In genomic region chr13:94163535-94163934, GRCh38 we compare ENCODE assay signal across 27 cellular contexts.
"Had no signal": no experiment of that assay in that cellular context is flagged by ENCODE, and none has a peak within 500 bp of the region (broad histone marks: within the 10 kb centered on the region; RNA-seq: fewer than 3 reads in every experiment).

No MANE protein-coding gene starts in this region.

- DNase-seq: stimulated activated CD4-positive, alpha-beta T cell treated with anti-CD3 and anti-CD28 coated beads, Interleukin-2, amount 100 ng/mL, for 48 hours; stimulated activated CD4-positive, alpha-beta T cell treated with anti-CD3 and anti-CD28 coated beads, Interleukin-4, amount 100 ng/mL, for 1 hour; stimulated activated CD4-positive, alpha-beta T cell treated with anti-CD3 and anti-CD28 coated beads, Interleukin-4, amount 100 ng/mL, for 24 hours; stimulated activated CD4-positive, alpha-beta T cell treated with anti-CD3 and anti-CD28 coated beads, Interleukin-4, amount 100 ng/mL, for 4 hours; stimulated activated CD8-positive, alpha-beta memory T cell treated with anti-CD3 and anti-CD28 coated beads, Interleukin-4, amount 100 ng/mL, for 48 hours; stimulated activated naive B cell treated with anti-CD40 and anti-IgM and Interleukin-4, amounts not matched to agents 10 μg/mL and 1 μg/mL and 100 μg/mL, for 72 hours; stimulated activated naive CD4-positive, alpha-beta T cell; stimulated activated naive CD4-positive, alpha-beta T cell treated with Interleukin-2 at 50 U/mL for 16 hours; stimulated activated naive CD8-positive, alpha-beta T cell treated with anti-CD3 and anti-CD28 coated beads, Interleukin-15, amount 100 ng/mL, for 72 hours; stimulated activated naive CD8-positive, alpha-beta T cell treated with anti-CD3 and anti-CD28 coated beads, Interleukin-15, Interleukin-2, amounts not matched to agents 100 U/mL and 50 U/mL, for 24 hours; stomach; substantia nigra; testis; thyroid gland; tibial artery; transverse colon; trophoblast cell; upper lobe of left lung; upper lobe of right lung; uterus had no signal

- H3K27me3 ChIP-seq: stomach, suprapubic skin, testis, thyroid gland, tibial artery, tibial nerve, transverse colon, upper lobe of left lung, upper lobe of right lung, uterus, vagina had no signal

- H3K4me3 ChIP-seq: stomach, suprapubic skin, testis, thoracic aorta, thyroid gland, tibial artery, tibial nerve, transverse colon, upper lobe of left lung, upper lobe of right lung, uterus, vagina had no signal

- ATAC-seq: stimulated activated effector memory CD8-positive, alpha-beta T cell treated with anti-CD3 and anti-CD28 coated beads, Interleukin-12 subunit alpha, Interleukin-12 subunit beta, amount 100 ng/mL, for 72 hours; stimulated activated memory B cell treated with anti-CD40 and anti-IgM and Interleukin-4, amounts not matched to agents 10 μg/mL and 1 μg/mL and 100 μg/mL, for 72 hours; stimulated activated naive B cell treated with anti-CD40 and anti-IgM and Interleukin-4, amounts not matched to agents 10 μg/mL and 1 μg/mL and 100 μg/mL, for 72 hours; stimulated activated naive CD8-positive, alpha-beta T cell treated with anti-CD3 and anti-CD28 coated beads, Interleukin-15, amount 100 ng/mL, for 72 hours; stimulated activated naive CD8-positive, alpha-beta T cell treated with anti-CD3 and anti-CD28 coated beads, Interleukin-15, Interleukin-2, amounts not matched to agents 100 U/mL and 50 U/mL, for 24 hours; upper lobe of right lung had no signal

- H3K9me3 ChIP-seq: stomach, suprapubic skin, testis, thoracic aorta, thyroid gland, tibial artery, tibial nerve, transverse colon, upper lobe of left lung, upper lobe of right lung, uterus, vagina had no signal

- FAIRE-seq: urothelium cell line had no signal

- H3K36me3 ChIP-seq: stomach, suprapubic skin, thoracic aorta, thyroid gland, tibial artery, tibial nerve, transverse colon, upper lobe of left lung, upper lobe of right lung, uterus, vagina had no signal

- H3K4me1 ChIP-seq: stomach, suprapubic skin, testis, thyroid gland, tibial nerve, transverse colon, upper lobe of left lung, upper lobe of right lung, uterus, vagina had no signal

- H3K27ac ChIP-seq: stomach, suprapubic skin, testis, thoracic aorta, thyroid gland, tibial artery, tibial nerve, transverse colon, upper lobe of left lung, upper lobe of right lung, uterus, vagina had no signal
